In genomic region chr10:34377833-34378232, GRCh38 we compare ENCODE assay signal across 32 cellular contexts.
"Had no signal": no experiment of that assay in that cellular context is flagged by ENCODE, and none has a peak within 500 bp of the region (broad histone marks: within the 10 kb centered on the region; RNA-seq: fewer than 3 reads in every experiment).

No MANE protein-coding gene starts in this region.

- H3K9me3 ChIP-seq: esophagus squamous epithelium, gastrocnemius medialis, heart right ventricle, left ventricle myocardium inferior, mucosa of descending colon had no signal

- DNase-seq: dermis blood vessel endothelial cell; dorsolateral prefrontal cortex; effector CD4-positive, alpha-beta T cell; effector memory CD4-positive, alpha-beta T cell; erythroblast; esophagus squamous epithelium; foreskin fibroblast; foreskin melanocyte; gastrocnemius medialis; glutamatergic neuron; head of caudate nucleus; heart right ventricle; hippocampal formation; immature natural killer cell; islet precursor cell; kidney; kidney glomerular epithelial cell; left colon; left ventricle myocardium inferior; mammary epithelial cell; mucosa of descending colon; naive B cell; naive thymus-derived CD8-positive, alpha-beta T cell had no signal

- H3K27ac ChIP-seq: coronary artery, dorsolateral prefrontal cortex, epithelial cell of prostate, esophagus squamous epithelium, gastrocnemius medialis, heart right ventricle, left ventricle myocardium inferior had no signal

- H3K4me3 ChIP-seq: coronary artery, dorsolateral prefrontal cortex, esophagus squamous epithelium, gastrocnemius medialis, heart right ventricle, left ventricle myocardium inferior, lung, mucosa of descending colon had no signal

- H3K36me3 Mint-ChIP-seq: immature natural killer cell; memory B cell; naive B cell; naive thymus-derived CD8-positive, alpha-beta T cell had no signal

- H3K4me1 ChIP-seq: esophagus squamous epithelium had no signal

- H3K36me3 ChIP-seq: gastrocnemius medialis had no signal

- FAIRE-seq: colon, endometrium, kidney had no signal

- H3K27ac Mint-ChIP-seq: memory B cell; mesothelial cell of epicardium; naive B cell; naive thymus-derived CD8-positive, alpha-beta T cell had no signal

- H3K27me3 Mint-ChIP-seq: memory B cell; naive B cell; naive thymus-derived CD8-positive, alpha-beta T cell had no signal

- H3K4me3 Mint-ChIP-seq: immature natural killer cell; memory B cell; mesothelial cell of epicardium; naive B cell; naive thymus-derived CD8-positive, alpha-beta T cell had no signal

- H3K27me3 ChIP-seq: dorsolateral prefrontal cortex, esophagus squamous epithelium, gastrocnemius medialis, heart right ventricle had no signal

- H3K9me3 Mint-ChIP-seq: immature natural killer cell, memory B cell, mesothelial cell of epicardium, naive B cell had no signal

- ATAC-seq: esophagus mucosa; gastrocnemius medialis; heart right ventricle; left colon; left lobe of liver; mucosa of descending colon; naive thymus-derived CD8-positive, alpha-beta T cell had no signal
